In the genomic region with DNA sequence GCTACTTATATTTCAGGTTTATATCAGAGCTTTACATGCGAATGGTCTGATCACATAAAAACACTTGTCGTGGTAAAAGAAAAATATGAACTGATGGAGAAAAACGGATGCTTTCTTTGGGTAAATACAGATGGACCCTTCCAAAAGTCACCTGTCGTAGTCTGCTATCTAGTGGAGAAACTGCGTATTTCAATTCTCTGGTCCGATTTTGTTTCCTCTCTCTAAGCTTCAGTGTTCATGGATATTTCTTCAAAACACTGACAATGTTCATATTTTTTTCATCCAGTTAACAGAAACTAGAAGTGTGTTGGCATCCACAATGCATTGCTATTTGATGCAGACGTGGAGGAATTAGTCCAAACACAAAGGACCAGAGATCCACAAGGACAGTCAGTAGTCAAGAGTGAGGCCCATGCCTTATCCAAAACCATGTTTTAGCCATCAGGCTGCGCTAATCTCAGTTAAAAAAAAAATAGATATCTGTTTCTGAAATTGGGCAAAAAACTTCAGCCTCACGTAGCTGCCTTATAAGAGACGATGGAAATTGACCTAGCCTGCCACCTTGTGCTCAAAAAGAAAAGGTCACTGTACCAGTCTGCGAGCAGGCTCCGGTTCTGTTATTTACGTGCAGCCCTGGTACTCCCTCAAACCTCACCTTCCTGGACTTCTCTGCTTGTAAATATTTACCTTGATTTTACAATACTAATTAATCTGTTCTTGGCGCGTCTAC, we compare ENCODE assay signal across 9 cellular contexts. TPM values are rescaled to one million over a fixed set of nuclear protein-coding genes. Genes with fewer than 3 reads are reported as not detected.
DNase-seq lines count a peak whose midpoint lies in the region; ATAC-seq and TF ChIP-seq lines count a peak whose summit lies in the region.
"Had no signal": no experiment of that assay in that cellular context is flagged by ENCODE, and none has a peak within 500 bp of the region (broad histone marks: within the 10 kb centered on the region; RNA-seq: fewer than 3 reads in every experiment).

No MANE protein-coding gene starts in this region.

- POLR2A ChIA-PET in HEK293 (lab: Yijun Ruan, JAX) = no interaction called here
- POLR2A ChIA-PET in T-cell (lab: Charles Lee) = no interaction called here

- ATAC-seq in activated CD4-positive, CD25-positive, alpha-beta regulatory T cell treated with anti-CD3 and anti-CD28 coated beads, Interleukin-2, amount 50 U/mL, for 24 hours = peak; percentile 55 to 59
- ATAC-seq in T-cell (replicated peaks in 1 of 4) = peak; percentile 65 to 90 (median 87)
- ATAC-seq in left lung = peak; percentile 87
- ATAC-seq in stimulated activated effector memory CD8-positive, alpha-beta T cell treated with anti-CD3 and anti-CD28 coated beads, Interleukin-12 subunit alpha, Interleukin-12 subunit beta, amount 100 ng/mL, for 72 hours = peak; percentile 85

- peak overlapping the region; percentile 3 to 48 (median 25) for H3K4me3 Mint-ChIP-seq in T-cell
- peak overlapping the region; percentile 7 for H3K4me3 Mint-ChIP-seq in stimulated activated effector memory CD8-positive, alpha-beta T cell treated with anti-CD3 and anti-CD28 coated beads, Interleukin-12 subunit alpha, Interleukin-12 subunit beta, amount 100 ng/mL, for 72 hours

- no peak for DNase-seq in activated CD4-positive, CD25-positive, alpha-beta regulatory T cell treated with anti-CD3 and anti-CD28 coated beads, Interleukin-2, amount 50 U/mL, for 72 hours
- DNase-seq in MV-4-11 (lab: John Stamatoyannopoulos, UW) = peak; percentile 49
- DNase-seq in T-cell = peak in 23 of 34 experiments; percentile 1 to 25 (median 12)
- DNase-seq in left lung = peak in 1 of 2 donors; percentile 52
- DNase-seq in stimulated activated effector memory CD8-positive, alpha-beta T cell treated with anti-CD3 and anti-CD28 coated beads, Interleukin-12 subunit alpha, Interleukin-12 subunit beta, amount 100 ng/mL, for 72 hours (ENCODE audit: low spot score in 2 of 2) = peak in 1 of 2 donors; percentile 54

- H3K9me3 Mint-ChIP-seq in T-cell = no peaks in the 10 kb centered on the region
- no peaks in the 10 kb centered on the region for H3K9me3 Mint-ChIP-seq in stimulated activated effector memory CD8-positive, alpha-beta T cell treated with anti-CD3 and anti-CD28 coated beads, Interleukin-12 subunit alpha, Interleukin-12 subunit beta, amount 100 ng/mL, for 72 hours

- H3K4me3 ChIP-seq in HEK293 (ENCODE audit: low read depth, low read length) = no peak overlapping the region; the same call in 1 of the 2 replicates
- no peak overlapping the region for H3K4me3 ChIP-seq in left lung
- H3K4me3 ChIP-seq: skin epidermis had no signal

- peaks cover 8 to 17% (median 13%) of the 10 kb centered on the region in 3 donors for H3K4me1 Mint-ChIP-seq in T-cell
- peaks cover 5% of the 10 kb centered on the region for H3K4me1 Mint-ChIP-seq in stimulated activated effector memory CD8-positive, alpha-beta T cell treated with anti-CD3 and anti-CD28 coated beads, Interleukin-12 subunit alpha, Interleukin-12 subunit beta, amount 100 ng/mL, for 72 hours

- H3K27me3 Mint-ChIP-seq in T-cell = peaks cover 17 to 18% of the 10 kb centered on the region in 2 donors

- H3K4me1 ChIP-seq in HEK293 (ENCODE audit: control insufficient read depth, insufficient read depth, low read length) (no peaks in the 10 kb centered on the region), left lung (peaks cover 0 to 52% of the 10 kb centered on the region in 2 donors)

- H3K27me3 ChIP-seq in left lung = no peaks in the 10 kb centered on the region

- TF ChIP-seq CTCF in HEK293 (tag by site-specific recombination; IDR thresholded peaks at IDR 0.05) = no peak
- TF ChIP-seq CTCF in left lung (IDR thresholded peaks at IDR 0.05) = peak; percentile 68 to 70

- CTCF ChIA-PET in HEK293 (lab: Yijun Ruan, JAX) = interaction anchor here (0.6 to 4.6 kb wide), 38 partner anchors 9 to 714 kb away, joined by 3 to 39 read pairs (median 4); a partner anchor contains a TSS
- CTCF ChIA-PET in T-cell (lab: Charles Lee) = interaction anchor here (0.6 to 1.6 kb wide), 20 partner anchors 9 to 1068 kb away, joined by 3 to 15 read pairs (median 3); a partner anchor contains a TSS

- no peak overlapping the region for H3K27ac Mint-ChIP-seq in T-cell
- H3K27ac Mint-ChIP-seq in stimulated activated effector memory CD8-positive, alpha-beta T cell treated with anti-CD3 and anti-CD28 coated beads, Interleukin-12 subunit alpha, Interleukin-12 subunit beta, amount 100 ng/mL, for 72 hours = no peak overlapping the region

- H3K36me3 ChIP-seq in HEK293 (ENCODE audit: control insufficient read depth in 2 of 2, insufficient read depth in 1 of 2, low read length in 2 of 2) (no peaks in the 10 kb centered on the region), left lung (no peaks in the 10 kb centered on the region)

- no peak overlapping the region for H3K27ac ChIP-seq in HEK293 (ENCODE audit: extremely low read depth, low read depth, low read length)
- H3K27ac ChIP-seq in cingulate gyrus (ENCODE audit: low read depth, low read length) = peak overlapping the region; percentile 90
- peak overlapping the region in 1 of 2 donors; percentile 87 for H3K27ac ChIP-seq in left lung
- H3K27ac ChIP-seq: skin epidermis had no signal

- H3K9me3 ChIP-seq in HEK293 (ENCODE audit: control insufficient read depth, insufficient read depth, low read depth, low read length) (no peaks in the 10 kb centered on the region), left lung (no peaks in the 10 kb centered on the region)

- intact Hi-C loops in left lung (cut with DNase I) = loop anchor here in 1 of 2 donors (5.0 kb wide), 1 partner anchor 166 kb away; no protein-coding TSS in a partner anchor

- H3K36me3 Mint-ChIP-seq in T-cell = no peaks in the 10 kb centered on the region
- no peaks in the 10 kb centered on the region for H3K36me3 Mint-ChIP-seq in stimulated activated effector memory CD8-positive, alpha-beta T cell treated with anti-CD3 and anti-CD28 coated beads, Interleukin-12 subunit alpha, Interleukin-12 subunit beta, amount 100 ng/mL, for 72 hours

TF ChIP-seq in HEK293, 187 proteins besides CTCF, POLR2A, EP300 and RAD21 (continues in another document):
- TF ChIP-seq, protein P1, sequence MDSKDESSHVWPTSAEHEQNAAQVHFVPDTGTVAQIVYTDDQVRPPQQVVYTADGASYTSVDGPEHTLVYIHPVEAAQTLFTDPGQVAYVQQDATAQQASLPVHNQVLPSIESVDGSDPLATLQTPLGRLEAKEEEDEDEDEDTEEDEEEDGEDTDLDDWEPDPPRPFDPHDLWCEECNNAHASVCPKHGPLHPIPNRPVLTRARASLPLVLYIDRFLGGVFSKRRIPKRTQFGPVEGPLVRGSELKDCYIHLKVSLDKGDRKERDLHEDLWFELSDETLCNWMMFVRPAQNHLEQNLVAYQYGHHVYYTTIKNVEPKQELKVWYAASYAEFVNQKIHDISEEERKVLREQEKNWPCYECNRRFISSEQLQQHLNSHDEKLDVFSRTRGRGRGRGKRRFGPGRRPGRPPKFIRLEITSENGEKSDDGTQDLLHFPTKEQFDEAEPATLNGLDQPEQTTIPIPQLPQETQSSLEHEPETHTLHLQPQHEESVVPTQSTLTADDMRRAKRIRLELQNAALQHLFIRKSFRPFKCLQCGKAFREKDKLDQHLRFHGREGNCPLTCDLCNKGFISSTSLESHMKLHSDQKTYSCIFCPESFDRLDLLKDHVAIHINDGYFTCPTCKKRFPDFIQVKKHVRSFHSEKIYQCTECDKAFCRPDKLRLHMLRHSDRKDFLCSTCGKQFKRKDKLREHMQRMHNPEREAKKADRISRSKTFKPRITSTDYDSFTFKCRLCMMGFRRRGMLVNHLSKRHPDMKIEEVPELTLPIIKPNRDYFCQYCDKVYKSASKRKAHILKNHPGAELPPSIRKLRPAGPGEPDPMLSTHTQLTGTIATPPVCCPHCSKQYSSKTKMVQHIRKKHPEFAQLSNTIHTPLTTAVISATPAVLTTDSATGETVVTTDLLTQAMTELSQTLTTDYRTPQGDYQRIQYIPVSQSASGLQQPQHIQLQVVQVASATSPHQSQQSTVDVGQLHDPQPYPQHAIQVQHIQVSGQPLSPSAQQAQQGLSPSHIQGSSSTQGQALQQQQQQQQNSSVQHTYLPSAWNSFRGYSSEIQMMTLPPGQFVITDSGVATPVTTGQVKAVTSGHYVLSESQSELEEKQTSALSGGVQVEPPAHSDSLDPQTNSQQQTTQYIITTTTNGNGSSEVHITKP (tag by site-specific recombination; IDR thresholded peaks at IDR 0.05) = peak; percentile 63
- TF ChIP-seq, protein P2, sequence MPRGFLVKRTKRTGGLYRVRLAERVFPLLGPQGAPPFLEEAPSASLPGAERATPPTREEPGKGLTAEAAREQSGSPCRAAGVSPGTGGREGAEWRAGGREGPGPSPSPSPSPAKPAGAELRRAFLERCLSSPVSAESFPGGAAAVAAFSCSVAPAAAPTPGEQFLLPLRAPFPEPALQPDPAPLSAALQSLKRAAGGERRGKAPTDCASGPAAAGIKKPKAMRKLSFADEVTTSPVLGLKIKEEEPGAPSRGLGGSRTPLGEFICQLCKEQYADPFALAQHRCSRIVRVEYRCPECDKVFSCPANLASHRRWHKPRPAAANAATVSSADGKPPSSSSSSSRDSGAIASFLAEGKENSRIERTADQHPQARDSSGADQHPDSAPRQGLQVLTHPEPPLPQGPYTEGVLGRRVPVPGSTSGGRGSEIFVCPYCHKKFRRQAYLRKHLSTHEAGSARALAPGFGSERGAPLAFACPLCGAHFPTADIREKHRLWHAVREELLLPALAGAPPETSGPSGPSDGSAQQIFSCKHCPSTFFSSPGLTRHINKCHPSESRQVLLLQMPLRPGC (tag by site-specific recombination; IDR thresholded peaks at IDR 0.05) = no peak
- TF ChIP-seq, protein P3, sequence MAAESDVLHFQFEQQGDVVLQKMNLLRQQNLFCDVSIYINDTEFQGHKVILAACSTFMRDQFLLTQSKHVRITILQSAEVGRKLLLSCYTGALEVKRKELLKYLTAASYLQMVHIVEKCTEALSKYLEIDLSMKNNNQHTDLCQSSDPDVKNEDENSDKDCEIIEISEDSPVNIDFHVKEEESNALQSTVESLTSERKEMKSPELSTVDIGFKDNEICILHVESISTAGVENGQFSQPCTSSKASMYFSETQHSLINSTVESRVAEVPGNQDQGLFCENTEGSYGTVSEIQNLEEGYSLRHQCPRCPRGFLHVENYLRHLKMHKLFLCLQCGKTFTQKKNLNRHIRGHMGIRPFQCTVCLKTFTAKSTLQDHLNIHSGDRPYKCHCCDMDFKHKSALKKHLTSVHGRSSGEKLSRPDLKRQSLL (tag by site-specific recombination; IDR thresholded peaks at IDR 0.05) = no peak
- TF ChIP-seq ZNF2 (tag by site-specific recombination; IDR thresholded peaks at IDR 0.05) = 0 out of 2 replicates have a peak, but pooled peaks have one; percentile 41
- no peak for TF ChIP-seq HOXC10 (CRISPR knock-in tag; IDR thresholded peaks at IDR 0.05)

RNA-seq across cellular contexts. Expression of a gene that starts 16.0 kb away (rescaled TPM):
- total RNA-seq in T-cell (not detected), left lung (not detected)

RNA-seq across cellular contexts. Expression of a gene that starts 49.4 kb away (rescaled TPM):
- total RNA-seq in T-cell (not detected), left lung (under 1 TPM in 1 of 2 donors, not detected in 1; 0.24 TPM)
